Comparison of ENCODE assay signal across 1 cellular context in genomic region chr4:26936284-26937065, GRCh38.
TF ChIP-seq lines count a peak whose summit lies in the region.

No MANE protein-coding gene starts in this region.

TF ChIP-seq in IMR-90, 13 proteins besides CTCF, POLR2A, EP300 and RAD21 (continued from another document):
- TF ChIP-seq MAZ (IDR thresholded peaks at IDR 0.05; ENCODE audit: borderline replicate concordance, low read depth, low read length) = no peak
- TF ChIP-seq RFX5 (IDR thresholded peaks at IDR 0.05; ENCODE audit: low read depth, low read length) = no peak
- TF ChIP-seq MAFK (IDR thresholded peaks at IDR 0.05; ENCODE audit: low read depth, low read length) = no peak
- TF ChIP-seq CEBPB (IDR thresholded peaks at IDR 0.05; ENCODE audit: low read depth, low read length) = no peak
- TF ChIP-seq RCOR1 (IDR thresholded peaks at IDR 0.05; ENCODE audit: insufficient replicate concordance, low read length) = no peak
- no peak for TF ChIP-seq NFE2L2 (IDR thresholded peaks at IDR 0.05; ENCODE audit: low read depth, low read length)
- no peak for TF ChIP-seq USF2 (IDR thresholded peaks at IDR 0.05; ENCODE audit: low read depth, low read length)
- no peak for TF ChIP-seq ELK1 (IDR thresholded peaks at IDR 0.05; ENCODE audit: borderline replicate concordance, low read depth, low read length)
- TF ChIP-seq BHLHE40 (IDR thresholded peaks at IDR 0.05; ENCODE audit: low read depth, low read length) = no peak
- no peak for TF ChIP-seq MXI1 (IDR thresholded peaks at IDR 0.05; ENCODE audit: borderline replicate concordance, low read depth, low read length)
